Comparison of ENCODE assay signal across 17 cellular contexts in the genomic region with DNA sequence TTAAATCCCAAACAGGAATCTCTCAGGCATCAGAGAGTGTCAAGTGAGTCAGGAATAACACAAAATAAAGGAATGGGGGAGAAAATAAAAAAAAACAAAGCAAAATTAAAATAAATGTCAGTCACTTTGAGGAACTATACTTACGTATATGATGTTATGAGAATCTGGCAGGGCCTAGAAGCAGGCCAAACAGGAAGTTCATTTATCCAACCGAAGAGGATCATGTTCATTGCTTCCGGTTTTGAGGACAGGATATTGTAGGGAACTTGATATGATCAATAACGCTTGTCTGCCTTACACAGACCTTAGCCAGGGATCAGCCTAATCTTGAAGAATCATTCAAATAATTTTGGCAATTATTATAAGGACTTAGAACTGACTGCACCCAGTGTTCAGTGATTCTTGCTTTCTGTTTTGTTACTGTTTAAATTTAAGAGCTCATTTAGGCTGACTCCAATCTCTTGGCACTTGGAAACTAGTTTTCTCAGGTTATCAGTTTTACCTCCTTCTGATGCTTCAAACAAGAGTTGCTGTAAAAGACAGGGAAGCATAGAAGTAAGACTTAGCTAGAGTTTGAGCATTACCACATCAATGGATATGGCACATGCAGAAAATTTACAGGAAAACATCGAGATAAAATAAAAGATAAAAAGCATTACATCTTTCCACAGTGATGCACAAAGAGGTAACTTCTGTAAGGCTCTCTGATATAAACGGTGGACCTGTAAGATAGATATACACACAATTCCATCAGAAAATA. TPM values are rescaled to one million over a fixed set of nuclear protein-coding genes. Genes with fewer than 3 reads are reported as not detected.
DNase-seq lines count a peak whose midpoint lies in the region; ATAC-seq and TF ChIP-seq lines count a peak whose summit lies in the region.
"Had no signal": no experiment of that assay in that cellular context is flagged by ENCODE, and none has a peak within 500 bp of the region (broad histone marks: within the 10 kb centered on the region; RNA-seq: fewer than 3 reads in every experiment).

No MANE protein-coding gene starts in this region.

- H3K27ac ChIP-seq in CD8-positive, alpha-beta memory T cell (ENCODE audit: low read depth, low read length): no peak overlapping the region
- H3K27ac ChIP-seq in IMR-90 (ENCODE audit: insufficient read depth, low read length) (no peak overlapping the region), right cardiac atrium (ENCODE audit: low read length) (no peak overlapping the region)
- H3K27ac ChIP-seq: ascending aorta, esophagus muscularis mucosa, RWPE1 had no signal

- H3K4me1 Mint-ChIP-seq in CD8-positive, alpha-beta memory T cell: peaks cover 4 to 15% (median 12%) of the 10 kb centered on the region in 3 donors
- H3K4me1 Mint-ChIP-seq in activated CD4-positive, alpha-beta memory T cell treated with anti-CD3 and anti-CD28 coated beads, Interleukin-2, amount 10 ng/mL, durations not matched to agents 7 days and 5 days: peaks cover 18% of the 10 kb centered on the region
- peaks cover 6 to 11% (median 8%) of the 10 kb centered on the region in 3 donors for H3K4me1 Mint-ChIP-seq in naive B cell

- H4K20me1 ChIP-seq in IMR-90 (ENCODE audit: insufficient read depth, low read length): no peaks in the 10 kb centered on the region; the same call in 1 of the 2 replicates

- no peaks in the 10 kb centered on the region for H3K9me3 ChIP-seq in CD8-positive, alpha-beta memory T cell (ENCODE audit: low read length)
- H3K9me3 ChIP-seq in IMR-90 (ENCODE audit: control insufficient read depth, insufficient read depth, low read length) (no peaks in the 10 kb centered on the region), right cardiac atrium (ENCODE audit: control insufficient read depth, low read length) (no peaks in the 10 kb centered on the region)
- H3K9me3 ChIP-seq: ascending aorta; BLaER1 treated with 17β-estradiol and CSF1 and Interleukin-3, amounts not matched to agents 10 nM and 100 nM; esophagus muscularis mucosa had no signal

- POLR2A ChIA-PET in CD8-positive, alpha-beta memory T cell (lab: Charles Lee): no interaction called here
- POLR2A ChIA-PET in IMR-90 (lab: Charles Lee; ENCODE audit: unreplicated experiment): no interaction called here
- POLR2A ChIA-PET in activated CD4-positive, alpha-beta memory T cell treated with anti-CD3 and anti-CD28 coated beads, Interleukin-2, amount 10 ng/mL, durations not matched to agents 7 days and 5 days (lab: Charles Lee): interaction anchor here (0.6 kb wide), 1 partner anchor 10 kb away, joined by 3 read pairs; no protein-coding TSS in a partner anchor

- H3K23ac ChIP-seq in IMR-90 (ENCODE audit: low read depth, low read length): no peak overlapping the region

- H4K5ac ChIP-seq in IMR-90 (ENCODE audit: low read depth, low read length): no peak overlapping the region

- no peak for TF ChIP-seq RAD21 in IMR-90 (IDR thresholded peaks at IDR 0.05; ENCODE audit: low read length)

- no peaks in the 10 kb centered on the region for H3K27me3 Mint-ChIP-seq in CD8-positive, alpha-beta memory T cell
- no peaks in the 10 kb centered on the region for H3K27me3 Mint-ChIP-seq in activated CD4-positive, alpha-beta memory T cell treated with anti-CD3 and anti-CD28 coated beads, Interleukin-2, amount 10 ng/mL, durations not matched to agents 7 days and 5 days
- H3K27me3 Mint-ChIP-seq in naive B cell: no peaks in the 10 kb centered on the region

- CTCF ChIA-PET in CD8-positive, alpha-beta memory T cell (lab: Charles Lee): no interaction called here
- CTCF ChIA-PET in IMR-90 (lab: Yijun Ruan, JAX): no interaction called here
- CTCF ChIA-PET in activated CD4-positive, alpha-beta memory T cell treated with anti-CD3 and anti-CD28 coated beads, Interleukin-2, amount 10 ng/mL, durations not matched to agents 7 days and 5 days (lab: Charles Lee): no interaction called here

- no peak overlapping the region for H3K4me3 Mint-ChIP-seq in CD8-positive, alpha-beta memory T cell
- H3K4me3 Mint-ChIP-seq in activated CD4-positive, alpha-beta memory T cell treated with anti-CD3 and anti-CD28 coated beads, Interleukin-2, amount 10 ng/mL, durations not matched to agents 7 days and 5 days: no peak overlapping the region
- peak overlapping the region in 2 of 8 donors; percentile 35 to 38 for H3K4me3 Mint-ChIP-seq in naive B cell

- no peaks in the 10 kb centered on the region; the same call in 1 of the 2 replicates for H3K9me1 ChIP-seq in IMR-90 (ENCODE audit: insufficient read depth, low read length)

- H3K4ac ChIP-seq in IMR-90 (ENCODE audit: low read depth, low read length): no peak overlapping the region

- no peak overlapping the region for H2BK120ac ChIP-seq in IMR-90 (ENCODE audit: low read depth, low read length)

- no CpG with 5 or more reads among the region's 6 CpGs for WGBS in IMR-90 (ENCODE audit: extremely low coverage in 2 of 2, insufficient read length in 1 of 2), 2 experiments
- WGBS in right cardiac atrium: 59% methylated on average over 6 of the region's 6 CpGs

- peaks cover 5 to 6% of the 10 kb centered on the region in 2 experiments; a peak in 3 of 4 replicates for H3K79me1 ChIP-seq in IMR-90 (ENCODE audit: low read depth in 1 of 2, low read length in 2 of 2)

- no peak overlapping the region for H3K18ac ChIP-seq in IMR-90 (ENCODE audit: low read depth, low read length)

- no peaks in the 10 kb centered on the region for H3K27me3 ChIP-seq in CD8-positive, alpha-beta memory T cell (ENCODE audit: insufficient read depth, low read length, poor library complexity, severe bottlenecking)
- H3K27me3 ChIP-seq in IMR-90 (ENCODE audit: control insufficient read depth, insufficient read depth, low read length) (no peaks in the 10 kb centered on the region), right cardiac atrium (ENCODE audit: control insufficient read depth, insufficient read depth) (no peaks in the 10 kb centered on the region)
- H3K27me3 ChIP-seq: ascending aorta; BLaER1 treated with 17β-estradiol and CSF1 and Interleukin-3, amounts not matched to agents 10 nM and 100 nM; esophagus muscularis mucosa had no signal

- H2AFZ ChIP-seq in IMR-90 (replicated peaks; ENCODE audit: low read length, poor library complexity): no peak overlapping the region

- no peak overlapping the region for H2BK15ac ChIP-seq in IMR-90 (ENCODE audit: low read depth, low read length)

- dilution Hi-C loops in IMR-90 (cut with HindIII; ENCODE audit: low sequenced_read_pairs, unreplicated experiment): no loop called here

- no peak overlapping the region for H3K9ac ChIP-seq in IMR-90 (ENCODE audit: low read depth, low read length)
- H3K9ac ChIP-seq: BLaER1 treated with 17β-estradiol and CSF1 and Interleukin-3, amounts not matched to agents 10 nM and 100 nM had no signal

- no peak overlapping the region for H2BK20ac ChIP-seq in IMR-90 (ENCODE audit: low read depth, low read length)

- in situ Hi-C loops in IMR-90 (cut with MboI; ENCODE audit: low sequenced_read_pairs): no loop called here

- ATAC-seq in IMR-90 (ENCODE audit: low read depth) (no peak), naive B cell (ENCODE audit: low read depth in 2 of 2) (peak; percentile 93 to 95), right cardiac atrium (no peak)

- no peak overlapping the region for H4K8ac ChIP-seq in IMR-90 (ENCODE audit: low read depth in 2 of 2, low read length in 2 of 2)

- no peak overlapping the region for H2AK9ac ChIP-seq in IMR-90 (replicated peaks; ENCODE audit: low read depth, low read length, poor library complexity)

- no peak overlapping the region for H3K56ac ChIP-seq in IMR-90 (ENCODE audit: extremely low read depth, insufficient read depth, low read length)

- no peak overlapping the region for H3K4me3 ChIP-seq in CD8-positive, alpha-beta memory T cell (ENCODE audit: low read length)
- no peak overlapping the region for H3K4me3 ChIP-seq in IMR-90 (ENCODE audit: insufficient read depth, low read depth, low read length)
- H3K4me3 ChIP-seq in right cardiac atrium (ENCODE audit: low read length): no peak overlapping the region
- H3K4me3 ChIP-seq: ascending aorta; BLaER1 treated with 17β-estradiol and CSF1 and Interleukin-3, amounts not matched to agents 10 nM and 100 nM; esophagus muscularis mucosa had no signal

- TF ChIP-seq POLR2A in IMR-90 (IDR thresholded peaks at IDR 0.05; ENCODE audit: low read depth, low read length): no peak

- peaks cover 0 to 88% (median 25%) of the 10 kb centered on the region in 3 donors for H3K36me3 Mint-ChIP-seq in CD8-positive, alpha-beta memory T cell
- peaks cover 75% of the 10 kb centered on the region for H3K36me3 Mint-ChIP-seq in activated CD4-positive, alpha-beta memory T cell treated with anti-CD3 and anti-CD28 coated beads, Interleukin-2, amount 10 ng/mL, durations not matched to agents 7 days and 5 days (ENCODE audit: low read depth)
- peaks cover 9 to 36% of the 10 kb centered on the region in 2 donors for H3K36me3 Mint-ChIP-seq in naive B cell

- intact Hi-C loops in IMR-90 (cut with micrococcal nuclease): loop anchor here (5.0 kb wide), 1 partner anchor 37 kb away; no protein-coding TSS in a partner anchor
- intact Hi-C loops in right cardiac atrium (cut with DNase I): no loop called here

- H3K36me3 ChIP-seq in CD8-positive, alpha-beta memory T cell (ENCODE audit: insufficient read depth, low read length): peaks cover 25% of the 10 kb centered on the region
- H3K36me3 ChIP-seq in IMR-90 (ENCODE audit: control insufficient read depth, insufficient read depth, low read length): peaks cover 36% of the 10 kb centered on the region

- H3K27ac Mint-ChIP-seq in CD8-positive, alpha-beta memory T cell: peak overlapping the region in 7 of 8 donors; percentile 11 to 72 (median 58)
- peak overlapping the region; percentile 63 for H3K27ac Mint-ChIP-seq in activated CD4-positive, alpha-beta memory T cell treated with anti-CD3 and anti-CD28 coated beads, Interleukin-2, amount 10 ng/mL, durations not matched to agents 7 days and 5 days
- peak overlapping the region; percentile 84 to 90 (median 88) for H3K27ac Mint-ChIP-seq in naive B cell

- TF ChIP-seq CTCF in IMR-90 (conservative IDR thresholded peaks at IDR 0.05; ENCODE audit: low read depth, low read length): no peak

- no peaks in the 10 kb centered on the region for H3K9me3 Mint-ChIP-seq in CD8-positive, alpha-beta memory T cell
- H3K9me3 Mint-ChIP-seq in activated CD4-positive, alpha-beta memory T cell treated with anti-CD3 and anti-CD28 coated beads, Interleukin-2, amount 10 ng/mL, durations not matched to agents 7 days and 5 days: no peaks in the 10 kb centered on the region
- H3K9me3 Mint-ChIP-seq in naive B cell: no peaks in the 10 kb centered on the region

- peaks cover 12% of the 10 kb centered on the region for H3K4me1 ChIP-seq in CD8-positive, alpha-beta memory T cell (ENCODE audit: insufficient read depth, low read length)
- no peaks in the 10 kb centered on the region for H3K4me1 ChIP-seq in IMR-90 (ENCODE audit: control insufficient read depth, insufficient read depth, low read length)
- no peaks in the 10 kb centered on the region for H3K4me1 ChIP-seq in right cardiac atrium (ENCODE audit: control insufficient read depth, insufficient read depth, low read length)
- H3K4me1 ChIP-seq: ascending aorta, esophagus muscularis mucosa had no signal

- H3K14ac ChIP-seq in IMR-90 (replicated peaks; ENCODE audit: low read depth, low read length): no peak overlapping the region

- no peak overlapping the region for H2BK5ac ChIP-seq in IMR-90 (ENCODE audit: low read depth, low read length, poor library complexity, severe bottlenecking)

- H4K91ac ChIP-seq in IMR-90 (ENCODE audit: insufficient read depth, low read depth, low read length): no peak overlapping the region

- no peak overlapping the region for H2AK5ac ChIP-seq in IMR-90 (ENCODE audit: low read depth, low read length)

- peak in 1 of 5 donors; percentile 11 for DNase-seq in CD8-positive, alpha-beta memory T cell
- DNase-seq in IMR-90: no peak
- DNase-seq in activated CD4-positive, alpha-beta memory T cell treated with anti-CD3 and anti-CD28 coated beads, Interleukin-2, amount 10 ng/mL, durations not matched to agents 7 days and 5 days: no peak
- peak; percentile 27 for DNase-seq in naive B cell
- no peak for DNase-seq in NCI-H82 treated with DMSO at 0.1 percent for 48 hours (lab: John Stamatoyannopoulos, UW; ENCODE audit: unreplicated experiment)
- no peak for DNase-seq in dedifferentiated amniotic fluid mesenchymal stem cell (ENCODE audit: extremely low spot score)
- DNase-seq in right cardiac atrium: no peak
- DNase-seq: cortex of kidney; head of caudate nucleus; NCI-H2029 treated with DMSO at 0.1 percent for 48 hours; NCI-H69; stimulated activated CD4-positive, alpha-beta T cell treated with anti-CD3 and anti-CD28 coated beads, Interleukin-2, amount 100 ng/mL, for 24 hours; trophoblast cell had no signal

- H3K4me2 ChIP-seq in IMR-90 (ENCODE audit: low read depth, low read length): no peak overlapping the region

- BruUV-seq in IMR-90 (replicated peaks; lab: Mats Ljungman, UMichigan): TSS peak; percentile 66

RNA-seq across cellular contexts. Expression of a gene that starts 53.4 kb away (rescaled TPM):
- 10 to 100 TPM; 37.5 to 42.6 TPM for total RNA-seq in CD8-positive, alpha-beta memory T cell
- 27.9 TPM for polyA plus RNA-seq in CD8-positive, alpha-beta memory T cell
- total RNA-seq in IMR-90 (2012; rRNA removed) (16.8 and 28.6 TPM in 2 replicates), right cardiac atrium (10 to 100 TPM; 19.5 to 29.5 (median 23.3) TPM)
- polyA plus RNA-seq in IMR-90 (2012; rRNA removed) (16.8 and 23.3 TPM in 2 replicates), naive B cell (ENCODE audit: low read depth in 6 of 6) (10 to 100 TPM; 22.9 to 46.9 (median 38.3) TPM), right cardiac atrium (12.4 TPM)
- 3.9 and 5.0 TPM in 2 replicates for polyA plus RNA-seq in IMR-90 (2012; cell fraction: cytosol; rRNA removed)
- 30.3 and 186 TPM in 2 replicates for polyA plus RNA-seq in IMR-90 (2012; cell fraction: nucleus; rRNA removed; ENCODE audit: low replicate concordance)
- 10 to 100 TPM; 64.7 to 76.8 TPM for total RNA-seq in activated CD4-positive, alpha-beta memory T cell treated with anti-CD3 and anti-CD28 coated beads, Interleukin-2, amount 10 ng/mL, durations not matched to agents 7 days and 5 days

RNA-seq across cellular contexts. Expression of a gene that starts 53.9 kb away (rescaled TPM):
- 1 to 10 TPM; 7.8 to 8.6 TPM for total RNA-seq in CD8-positive, alpha-beta memory T cell
- polyA plus RNA-seq in CD8-positive, alpha-beta memory T cell: 5.2 TPM
- total RNA-seq in IMR-90 (2012; rRNA removed) (1.4 and 2.8 TPM in 2 replicates), right cardiac atrium (1 to 10 TPM; 4.8 to 8.5 (median 7.7) TPM)
- polyA plus RNA-seq in IMR-90 (2012; rRNA removed) (1.7 and 2.5 TPM in 2 replicates), naive B cell (ENCODE audit: low read depth in 6 of 6) (10 to 100 TPM in 5 of 6 donors, 1 to 10 TPM in 1; 6.0 to 17.7 (median 12.2) TPM), right cardiac atrium (3.8 TPM)
- 0.66 and 1.2 TPM in 2 replicates for polyA plus RNA-seq in IMR-90 (2012; cell fraction: cytosol; rRNA removed)
- polyA plus RNA-seq in IMR-90 (2012; cell fraction: nucleus; rRNA removed; ENCODE audit: low replicate concordance): 1.4 and 4.3 TPM in 2 replicates
- 1 to 10 TPM; 6.4 to 7.7 TPM for total RNA-seq in activated CD4-positive, alpha-beta memory T cell treated with anti-CD3 and anti-CD28 coated beads, Interleukin-2, amount 10 ng/mL, durations not matched to agents 7 days and 5 days

Comparison
In these comparisons a context has a peak if more than half of its experiments do, and no peak if none do; other contexts are left out.
1. ATAC-seq: peak in naive B cell (2 of 2); none in IMR-90 (single experiment) and right cardiac atrium (0 of 2).
2. Peak in every context shown above with its lines, with median percentiles within 50 percentile points of each other: H3K27ac Mint-ChIP-seq.